ENCODE assay signal across 20 cellular contexts in genomic region chr21:42142141-42142540, GRCh38.
"Had no signal": no experiment of that assay in that cellular context is flagged by ENCODE, and none has a peak within 500 bp of the region (broad histone marks: within the 10 kb centered on the region; RNA-seq: fewer than 3 reads in every experiment).

No MANE protein-coding gene starts in this region.

- H3K9ac ChIP-seq: neural progenitor cell had no signal

- H3K27ac ChIP-seq: dorsolateral prefrontal cortex, neural progenitor cell, prostate gland, right atrium auricular region, thoracic aorta, tibial nerve, upper lobe of left lung had no signal

- H3K27ac Mint-ChIP-seq: nephron; neural progenitor cell; stimulated activated naive B cell treated with anti-CD40 and anti-IgM and Interleukin-4, amounts not matched to agents 10 μg/mL and 1 μg/mL and 100 μg/mL, for 72 hours; stimulated activated naive CD8-positive, alpha-beta T cell treated with anti-CD3 and anti-CD28 coated beads, Interleukin-15, Interleukin-2, amounts not matched to agents 100 ng/mL and 50 ng/mL, for 24 hours had no signal

- H3K27me3 Mint-ChIP-seq: stimulated activated naive CD8-positive, alpha-beta T cell treated with anti-CD3 and anti-CD28 coated beads, Interleukin-15, Interleukin-2, amounts not matched to agents 100 ng/mL and 50 ng/mL, for 24 hours had no signal

- H3K27me3 ChIP-seq: dorsolateral prefrontal cortex, neural progenitor cell, right atrium auricular region, tibial nerve, upper lobe of left lung had no signal

- H3K36me3 ChIP-seq: neural progenitor cell, prostate gland, right atrium auricular region, thoracic aorta, tibial nerve, upper lobe of left lung had no signal

- ATAC-seq: left lobe of liver; sciatic nerve; stimulated activated naive B cell treated with anti-CD40 and anti-IgM and Interleukin-4, amounts not matched to agents 10 μg/mL and 1 μg/mL and 100 μg/mL, for 72 hours had no signal

- DNase-seq: cerebellar nuclear complex; cortex of kidney; effector CD4-positive, alpha-beta T cell; mammary epithelial cell; nucleus accumbens; stimulated activated CD4-positive, alpha-beta T cell treated with anti-CD3 and anti-CD28 coated beads, Interleukin-2, amount 100 ng/mL, for 24 hours; stimulated activated CD4-positive, alpha-beta T cell treated with anti-CD3 and anti-CD28 coated beads, Interleukin-4, amount 100 ng/mL, for 4 hours; stimulated activated naive B cell treated with anti-CD40 and anti-IgM and Interleukin-4, amounts not matched to agents 10 μg/mL and 1 μg/mL and 100 μg/mL, for 72 hours; upper lobe of left lung had no signal

- H3K9me3 Mint-ChIP-seq: nephron; neural progenitor cell; stimulated activated naive B cell treated with anti-CD40 and anti-IgM and Interleukin-4, amounts not matched to agents 10 μg/mL and 1 μg/mL and 100 μg/mL, for 72 hours; stimulated activated naive CD8-positive, alpha-beta T cell treated with anti-CD3 and anti-CD28 coated beads, Interleukin-15, Interleukin-2, amounts not matched to agents 100 ng/mL and 50 ng/mL, for 24 hours had no signal

- H3K36me3 Mint-ChIP-seq: neural progenitor cell; stimulated activated naive B cell treated with anti-CD40 and anti-IgM and Interleukin-4, amounts not matched to agents 10 μg/mL and 1 μg/mL and 100 μg/mL, for 72 hours had no signal

- H3K4me2 ChIP-seq: neural progenitor cell, smooth muscle cell had no signal

- H3K4me3 ChIP-seq: dorsolateral prefrontal cortex, neural progenitor cell, prostate gland, right atrium auricular region, smooth muscle cell, thoracic aorta, tibial nerve, upper lobe of left lung had no signal

- H3K4me3 Mint-ChIP-seq: nephron; neural progenitor cell; stimulated activated naive B cell treated with anti-CD40 and anti-IgM and Interleukin-4, amounts not matched to agents 10 μg/mL and 1 μg/mL and 100 μg/mL, for 72 hours; stimulated activated naive CD8-positive, alpha-beta T cell treated with anti-CD3 and anti-CD28 coated beads, Interleukin-15, Interleukin-2, amounts not matched to agents 100 ng/mL and 50 ng/mL, for 24 hours had no signal

- H3K4me1 ChIP-seq: prostate gland, tibial nerve had no signal

- H3K9me3 ChIP-seq: prostate gland, right atrium auricular region, thoracic aorta, tibial nerve, upper lobe of left lung had no signal
